Comparison of ENCODE assay signal across 1 cellular context in genomic region chr1:7049913-7050625, GRCh38.
TF ChIP-seq lines count a peak whose summit lies in the region.

No MANE protein-coding gene starts in this region.

TF ChIP-seq in GM23338, 12 proteins besides CTCF, POLR2A, EP300 and RAD21 (continued from another document):
- TF ChIP-seq ZNF462 (CRISPR knock-in tag; IDR thresholded peaks at IDR 0.05): no peak
- no peak for TF ChIP-seq ETS1 (IDR thresholded peaks at IDR 0.05)
- TF ChIP-seq STAT1 (IDR thresholded peaks at IDR 0.05; ENCODE audit: unreplicated experiment): no peak
- no peak for TF ChIP-seq POLR2AphosphoS5 (IDR thresholded peaks at IDR 0.05; ENCODE audit: low read depth)
- no peak for TF ChIP-seq ZNF114 (CRISPR knock-in tag; IDR thresholded peaks at IDR 0.05)
